ENCODE assay signal across 18 cellular contexts in genomic region chr12:86117711-86118110, GRCh38.
DNase-seq lines count a peak whose midpoint lies in the region; ATAC-seq and TF ChIP-seq lines count a peak whose summit lies in the region.
"Had no signal": no experiment of that assay in that cellular context is flagged by ENCODE, and none has a peak within 500 bp of the region (broad histone marks: within the 10 kb centered on the region; RNA-seq: fewer than 3 reads in every experiment).

No MANE protein-coding gene starts in this region.

- no peaks in the 10 kb centered on the region for H3K4me1 Mint-ChIP-seq in chondrocyte (ENCODE audit: low read depth)
- H3K4me1 Mint-ChIP-seq: IgD-negative memory B cell had no signal

- no peaks in the 10 kb centered on the region for H3K79me2 ChIP-seq in GM23248 (ENCODE audit: insufficient read depth)

- H3K9me2 ChIP-seq in GM23248 (ENCODE audit: insufficient read depth): no peaks in the 10 kb centered on the region

- no peaks in the 10 kb centered on the region for H3K36me3 Mint-ChIP-seq in chondrocyte (ENCODE audit: low read depth)
- H3K36me3 Mint-ChIP-seq: IgD-negative memory B cell had no signal

- DNase-seq in GM23248: peak; percentile 0
- DNase-seq in choroid plexus epithelial cell (ENCODE audit: low read depth): peak; percentile 19
- no peak for DNase-seq in WERI-Rb-1
- no peak for DNase-seq in chondrocyte (ENCODE audit: low spot score)
- DNase-seq in NCI-H2029 (lab: John Stamatoyannopoulos, UW): no peak
- DNase-seq: DMS 273 treated with DMSO at 0.1 percent for 48 hours; Kasumi-1; NCI-H1105 treated with DMSO at 0.1 percent for 48 hours; NCI-H1694 treated with DMSO at 0.1 percent for 48 hours; NCI-H226; NK-92 treated with Interleukin-12 subunit alpha and Interleukin-12 subunit beta, amount 100 ng/mL, for 24 hours; SJCRH30 had no signal

- no peak overlapping the region for H3K4me3 Mint-ChIP-seq in chondrocyte (ENCODE audit: unreplicated experiment)
- H3K4me3 Mint-ChIP-seq: IgD-negative memory B cell had no signal

- 0 to 10% methylated on average over 1 of the region's 1 CpG for WGBS in GM23248 (ENCODE audit: low coverage in 1 of 2, low lambda C conversion rate in 2 of 2, missing lambda C conversion rate in 2 of 2), 2 experiments

- H4K20me1 ChIP-seq in GM23248 (ENCODE audit: insufficient read depth): no peaks in the 10 kb centered on the region

- TF ChIP-seq CTCF in choroid plexus epithelial cell (conservative IDR thresholded peaks at IDR 0.05; ENCODE audit: low read depth, low read length): no peak
- TF ChIP-seq CTCF in WERI-Rb-1 (IDR thresholded peaks at IDR 0.05; ENCODE audit: low read depth, low read length): no peak
- no peak for TF ChIP-seq CTCF in chondrocyte (IDR thresholded peaks at IDR 0.05)

- no peak overlapping the region for H3K27ac ChIP-seq in GM23248
- peak overlapping the region; percentile 19 for H3K27ac ChIP-seq in rectal smooth muscle tissue (ENCODE audit: low read depth, low read length)
- no peak overlapping the region for H3K27ac ChIP-seq in WERI-Rb-1
- H3K27ac ChIP-seq: C4-2B, RWPE1, SJCRH30 had no signal

- no peaks in the 10 kb centered on the region for H3K9me3 ChIP-seq in GM23248 (ENCODE audit: low read depth)
- no peaks in the 10 kb centered on the region for H3K9me3 ChIP-seq in WERI-Rb-1 (ENCODE audit: severe bottlenecking)
- H3K9me3 ChIP-seq: SJCRH30 had no signal

- H3F3A ChIP-seq in GM23248 (ENCODE audit: insufficient read depth): no peaks in the 10 kb centered on the region

- no peak overlapping the region for H3K4me2 ChIP-seq in GM23248 (ENCODE audit: unreplicated experiment)

- no peaks in the 10 kb centered on the region for H3K27me3 ChIP-seq in GM23248 (replicated peaks; ENCODE audit: insufficient read depth)
- H3K27me3 ChIP-seq in rectal smooth muscle tissue (ENCODE audit: control insufficient read depth, insufficient read depth, low read length): no peaks in the 10 kb centered on the region
- no peaks in the 10 kb centered on the region for H3K27me3 ChIP-seq in WERI-Rb-1 (ENCODE audit: insufficient read depth, low read depth, severe bottlenecking)
- H3K27me3 ChIP-seq: SJCRH30 had no signal

- H3K27ac Mint-ChIP-seq in chondrocyte (ENCODE audit: unreplicated experiment): no peak overlapping the region
- H3K27ac Mint-ChIP-seq: IgD-negative memory B cell had no signal

- H3K9me3 Mint-ChIP-seq in chondrocyte (ENCODE audit: low read depth): peaks cover 3% of the 10 kb centered on the region

- no peak for ATAC-seq in SK-N-SH treated with all-trans-retinoic acid at 6 μM for 48 hours
- no peak for ATAC-seq in GM18858 (IDR thresholded peaks at IDR 0.05; ENCODE audit: unreplicated experiment)

- H3K9ac ChIP-seq in GM23248 (no peak overlapping the region), rectal smooth muscle tissue (ENCODE audit: low read length) (no peak overlapping the region)

- no peaks in the 10 kb centered on the region for H3K36me3 ChIP-seq in GM23248 (ENCODE audit: low read depth)
- no peaks in the 10 kb centered on the region for H3K36me3 ChIP-seq in rectal smooth muscle tissue (ENCODE audit: control insufficient read depth, insufficient read depth, low read length)
- no peaks in the 10 kb centered on the region for H3K36me3 ChIP-seq in WERI-Rb-1
- H3K36me3 ChIP-seq: SJCRH30 had no signal

- in situ Hi-C loops in GM23248 (cut with MboI): no loop called here

- H2AFZ ChIP-seq in GM23248: no peak overlapping the region

- peaks cover under 1% of the 10 kb centered on the region for H3K27me3 Mint-ChIP-seq in chondrocyte (ENCODE audit: low read depth)
- H3K27me3 Mint-ChIP-seq: IgD-negative memory B cell had no signal

- H3K4me3 ChIP-seq in GM23248 (no peak overlapping the region), choroid plexus epithelial cell (ENCODE audit: low read depth, low read length) (no peak overlapping the region), rectal smooth muscle tissue (ENCODE audit: low read length) (no peak overlapping the region), WERI-Rb-1 (ENCODE audit: low read depth, low read length) (no peak overlapping the region)
- H3K4me3 ChIP-seq: SJCRH30 had no signal

- no peaks in the 10 kb centered on the region for H3K4me1 ChIP-seq in GM23248 (ENCODE audit: insufficient read depth)
- no peaks in the 10 kb centered on the region for H3K4me1 ChIP-seq in rectal smooth muscle tissue (ENCODE audit: control insufficient read depth, insufficient read depth, low read length)
- H3K4me1 ChIP-seq: SJCRH30 had no signal

TF ChIP-seq in SK-N-SH treated with all-trans-retinoic acid at 6 μM for 48 hours, 23 proteins besides CTCF, POLR2A, EP300 and RAD21:
- no peak for TF ChIP-seq ZNF565 (CRISPR knock-in tag; conservative IDR thresholded peaks at IDR 0.05; ENCODE audit: low read depth)
- TF ChIP-seq SNAI2 (CRISPR knock-in tag; IDR thresholded peaks at IDR 0.05): no peak
- 0 out of 2 replicates have a peak, but pooled peaks have one; percentile 56 for TF ChIP-seq ZC3H10 (CRISPR knock-in tag; IDR thresholded peaks at IDR 0.05)

Comparison
In these comparisons a context has a peak if more than half of its experiments do, and no peak if none do; other contexts are left out.
1. DNase-seq: peak in GM23248 (single experiment) and choroid plexus epithelial cell (single experiment); none in WERI-Rb-1 (single experiment), chondrocyte (single experiment) and NCI-H2029 (single experiment).